In the genomic region with DNA sequence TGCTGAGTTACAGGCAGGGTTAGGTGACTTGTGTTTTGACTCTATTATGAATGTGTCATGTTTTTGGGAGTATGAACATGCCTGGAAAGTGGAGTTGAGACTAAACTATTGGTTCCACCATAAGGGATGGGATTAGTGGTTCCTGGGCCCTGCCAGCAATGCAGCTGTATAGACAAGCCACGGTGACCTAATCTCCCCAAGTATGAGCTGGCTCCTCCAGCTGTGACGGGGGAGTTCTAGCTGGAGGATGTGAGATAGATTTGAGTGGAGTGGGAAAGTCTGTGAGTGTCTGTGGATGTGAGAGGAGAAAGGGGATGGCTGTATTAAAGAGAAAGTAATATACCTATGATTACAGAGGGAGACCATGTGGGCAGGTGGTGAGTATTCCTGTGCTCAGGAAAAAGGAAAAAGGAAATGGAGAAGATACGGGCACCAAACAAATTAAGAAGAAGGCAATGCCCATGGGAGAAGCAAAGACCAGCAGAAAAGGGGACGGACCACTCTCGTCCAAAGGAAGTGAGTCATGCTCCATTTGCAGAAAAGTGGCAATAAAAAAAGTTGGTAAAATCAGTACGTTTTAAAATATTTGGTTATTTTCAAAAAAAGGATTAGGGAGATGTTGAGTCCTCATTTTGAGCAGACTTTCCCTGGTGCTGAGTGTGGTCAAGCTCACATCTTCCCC, we compare ENCODE assay signal across 20 cellular contexts. TPM values are rescaled to one million over a fixed set of nuclear protein-coding genes. Genes with fewer than 3 reads are reported as not detected.
A peak's percentile ranks its signal among the peaks of the same experiment; 100 is the strongest.
DNase-seq lines count a peak whose midpoint lies in the region; ATAC-seq, FAIRE-seq and TF ChIP-seq lines count a peak whose summit lies in the region.
"Had no signal": no experiment of that assay in that cellular context is flagged by ENCODE, and none has a peak within 500 bp of the region (broad histone marks: within the 10 kb centered on the region; RNA-seq: fewer than 3 reads in every experiment).

No MANE protein-coding gene starts in this region.

- H3K9ac ChIP-seq in GM23248: no peak overlapping the region

- DNase-seq in GM23248 (peak; percentile 62), RCC 7860 (ENCODE audit: low spot score) (peak; percentile 53), fibroblast of villous mesenchyme (ENCODE audit: low read depth) (peak; percentile 40), skeletal muscle cell (ENCODE audit: low read depth) (peak; percentile 43), NCI-H2029 (lab: John Stamatoyannopoulos, UW) (no peak), NCI-H510A treated with DMSO at 0.1 percent for 48 hours (lab: John Stamatoyannopoulos, UW) (no peak)
- DNase-seq: activated T-cell treated with anti-CD3 and anti-CD28 coated beads for 4 hours; C1 segment of cervical spinal cord; HCEC 1CT; Karpas-422; midbrain; NCI-H187; NCI-H510A; occipital lobe; Peyer's patch; stimulated activated CD4-positive, alpha-beta T cell treated with anti-CD3 and anti-CD28 coated beads, Interleukin-12 subunit alpha, Interleukin-12 subunit beta, amount 100 ng/mL, for 4 hours; stomach had no signal

- peaks cover 10% of the 10 kb centered on the region; the same call in 1 of the 2 replicates for H3K27me3 ChIP-seq in GM23248 (replicated peaks; ENCODE audit: insufficient read depth)
- H3K27me3 ChIP-seq: cardiac muscle cell, Peyer's patch, stomach had no signal

- H3F3A ChIP-seq in GM23248 (ENCODE audit: insufficient read depth): peaks cover 8% of the 10 kb centered on the region; the same call in 1 of the 2 replicates

- FAIRE-seq in RCC 7860 (lab: Jason Lieb, UNC): no peak

- no peaks in the 10 kb centered on the region for H3K79me2 ChIP-seq in GM23248 (ENCODE audit: insufficient read depth)

- peaks cover 13% of the 10 kb centered on the region; the same call in 1 of the 2 replicates for H3K4me1 ChIP-seq in GM23248 (ENCODE audit: insufficient read depth)
- H3K4me1 ChIP-seq: Peyer's patch, stomach had no signal

- ATAC-seq in HG02973 (IDR thresholded peaks at IDR 0.05; ENCODE audit: unreplicated experiment) (no peak), HG03025 (IDR thresholded peaks at IDR 0.05; ENCODE audit: low FRiP score, unreplicated experiment) (no peak)

- in situ Hi-C loops in GM23248 (cut with MboI): no loop called here

- no peaks in the 10 kb centered on the region for H4K20me1 ChIP-seq in GM23248 (ENCODE audit: insufficient read depth)

- no peaks in the 10 kb centered on the region for H3K9me2 ChIP-seq in GM23248 (ENCODE audit: insufficient read depth)

- WGBS in GM23248 (ENCODE audit: low coverage in 1 of 2, low lambda C conversion rate in 2 of 2, missing lambda C conversion rate in 2 of 2), 2 experiments: 5 to 11% methylated on average over 6 of the region's 6 CpGs

- no peaks in the 10 kb centered on the region for H3K36me3 ChIP-seq in GM23248 (ENCODE audit: low read depth)
- H3K36me3 ChIP-seq: cardiac muscle cell, Peyer's patch, stomach had no signal

- TF ChIP-seq CTCF in fibroblast of villous mesenchyme (IDR thresholded peaks at IDR 0.05; ENCODE audit: insufficient read depth, low read depth, low read length): no peak

- H3K4me3 ChIP-seq in GM23248 (no peak overlapping the region), fibroblast of villous mesenchyme (ENCODE audit: low read depth, low read length) (no peak overlapping the region), skeletal muscle cell (ENCODE audit: low read depth, low read length) (no peak overlapping the region)
- H3K4me3 ChIP-seq: cardiac muscle cell, Peyer's patch, stomach had no signal

- peak overlapping the region; percentile 1 for H3K4me2 ChIP-seq in GM23248 (ENCODE audit: unreplicated experiment)

- no peak overlapping the region for H3K27ac ChIP-seq in GM23248
- H3K27ac ChIP-seq: cardiac muscle cell, Peyer's patch, stomach had no signal

- no peak overlapping the region for H2AFZ ChIP-seq in GM23248

- H3K9me3 ChIP-seq in GM23248 (ENCODE audit: low read depth): no peaks in the 10 kb centered on the region
- H3K9me3 ChIP-seq: Peyer's patch, stomach had no signal

RNA-seq across cellular contexts. Expression of a gene that starts 48.3 kb away (rescaled TPM):
- 13.4 and 17.0 TPM in 2 replicates for total RNA-seq in GM23248 (2014; rRNA removed; shearing (Covaris generic))
- polyA plus RNA-seq in GM23248 (2016; fragmentation: Nextera tagmentation; extraction: Ambion mirVana): 10.8 and 12.2 TPM in 2 replicates
- 31.2 and 35.4 TPM in 2 replicates for total RNA-seq in fibroblast of villous mesenchyme

Comparison
In these comparisons a context has a peak if more than half of its experiments do, and no peak if none do; other contexts are left out.
1. DNase-seq: peak in GM23248 (single experiment), RCC 7860 (single experiment), fibroblast of villous mesenchyme (single experiment) and skeletal muscle cell (single experiment); none in NCI-H2029 (single experiment) and NCI-H510A treated with DMSO at 0.1 percent for 48 hours (single experiment).